ENCODE assay signal across 2 cellular contexts in the genomic region with DNA sequence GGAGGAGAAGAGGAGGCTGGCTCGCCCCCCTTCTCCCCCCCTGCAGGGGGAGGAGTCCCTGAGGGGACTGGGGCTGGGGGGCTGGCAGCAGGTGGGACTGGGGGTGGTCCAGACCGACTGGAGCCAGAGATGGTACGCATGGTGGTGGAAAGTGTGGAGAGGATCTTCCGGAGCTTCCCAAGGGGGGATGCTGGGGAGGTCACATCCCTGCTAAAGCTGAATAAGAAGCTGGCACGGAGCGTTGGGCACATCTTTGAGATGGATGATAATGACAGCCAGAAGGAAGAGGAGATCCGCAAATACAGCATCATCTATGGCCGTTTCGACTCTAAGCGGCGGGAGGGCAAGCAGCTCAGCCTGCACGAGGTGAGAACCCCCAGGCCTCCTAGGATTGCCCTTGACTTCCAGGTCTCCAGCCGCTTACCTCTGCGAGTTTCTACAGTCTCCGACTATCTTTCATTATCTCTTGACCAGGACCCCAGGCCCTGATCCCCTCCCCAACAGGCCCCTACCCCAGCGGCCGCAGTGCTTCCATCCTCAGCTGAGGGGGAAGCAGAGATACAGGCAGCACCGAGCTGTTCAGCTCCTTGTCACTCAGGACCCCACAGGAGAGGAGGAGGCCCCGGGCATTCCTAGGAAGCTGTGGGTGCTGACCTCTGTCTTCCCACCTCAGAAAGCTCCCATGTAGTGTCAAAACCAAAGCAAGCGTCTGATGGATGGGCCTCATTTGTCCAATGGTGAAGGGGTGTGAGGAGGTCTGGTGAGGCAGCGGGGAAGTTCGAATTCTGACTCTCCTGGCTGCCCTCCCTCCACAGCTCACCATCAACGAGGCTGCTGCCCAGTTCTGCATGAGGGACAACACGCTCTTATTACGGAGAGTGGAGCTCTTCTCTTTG.
TF ChIP-seq lines count a peak whose summit lies in the region.

No MANE protein-coding gene starts in this region.

TF ChIP-seq in SK-N-SH, 30 proteins besides CTCF, POLR2A, EP300 and RAD21 (continued from another document):
- TF ChIP-seq USF1 (IDR thresholded peaks at IDR 0.05; ENCODE audit: borderline replicate concordance, low read depth) (no peak), ELF1 (IDR thresholded peaks at IDR 0.05) (no peak), TEAD4 (IDR thresholded peaks at IDR 0.05; ENCODE audit: borderline replicate concordance, insufficient read depth) (no peak), FOXM1 (IDR thresholded peaks at IDR 0.05; ENCODE audit: low read depth) (no peak), YY1 (IDR thresholded peaks at IDR 0.05; ENCODE audit: low read depth) (no peak), FOXJ3 (CRISPR knock-in tag; IDR thresholded peaks at IDR 0.05) (no peak)
- TF ChIP-seq, protein P1, sequence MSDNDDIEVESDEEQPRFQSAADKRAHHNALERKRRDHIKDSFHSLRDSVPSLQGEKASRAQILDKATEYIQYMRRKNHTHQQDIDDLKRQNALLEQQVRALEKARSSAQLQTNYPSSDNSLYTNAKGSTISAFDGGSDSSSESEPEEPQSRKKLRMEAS (IDR thresholded peaks at IDR 0.05; ENCODE audit: low read depth), result no peak

TF ChIP-seq in SK-N-SH treated with all-trans-retinoic acid at 6 μM for 48 hours, 23 proteins besides CTCF, POLR2A, EP300 and RAD21 (continued from another document):
- TF ChIP-seq CREB5 (CRISPR knock-in tag; IDR thresholded peaks at IDR 0.05; ENCODE audit: low read depth), result no peak
- no peak for TF ChIP-seq ARNTL (CRISPR knock-in tag; IDR thresholded peaks at IDR 0.05; ENCODE audit: borderline replicate concordance, low read depth)
- no peak for TF ChIP-seq ESRRG (CRISPR knock-in tag; IDR thresholded peaks at IDR 0.05)
- TF ChIP-seq SNAI2 (CRISPR knock-in tag; IDR thresholded peaks at IDR 0.05), result no peak
- TF ChIP-seq PATZ1 (CRISPR knock-in tag; IDR thresholded peaks at IDR 0.05; ENCODE audit: borderline replicate concordance), result no peak
- TF ChIP-seq OSR1 (CRISPR knock-in tag; IDR thresholded peaks at IDR 0.05), result no peak
- TF ChIP-seq ISL1 (CRISPR knock-in tag; IDR thresholded peaks at IDR 0.05), result no peak
- TF ChIP-seq TCF4 (CRISPR knock-in tag; IDR thresholded peaks at IDR 0.05; ENCODE audit: borderline replicate concordance), result no peak
TF ChIP-seq in SK-N-SH treated with all-trans-retinoic acid at 6 μM for 48 hours: peak in this region for 0.
